In the genomic region with DNA sequence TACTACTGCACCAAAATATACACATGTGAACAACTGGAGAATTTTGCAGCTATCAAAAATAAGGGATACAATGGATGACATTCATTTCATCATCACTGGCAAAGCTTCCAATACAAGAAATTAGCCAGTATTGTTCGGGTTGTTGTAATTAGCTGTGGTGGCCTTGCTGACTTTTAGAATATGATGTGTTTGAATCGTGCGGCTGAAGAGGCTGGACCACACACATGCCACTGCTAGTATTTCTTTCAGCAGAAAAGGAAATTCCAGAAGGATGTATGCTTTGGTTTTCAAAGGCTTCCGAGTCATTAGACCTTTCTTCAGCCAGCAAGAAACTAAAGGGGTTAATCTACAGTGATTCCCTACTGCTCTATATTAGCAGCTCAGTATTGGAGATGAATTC, we compare ENCODE assay signal across 35 cellular contexts. TPM values are rescaled to one million over a fixed set of nuclear protein-coding genes. Genes with fewer than 3 reads are reported as not detected.
"Had no signal": no experiment of that assay in that cellular context is flagged by ENCODE, and none has a peak within 500 bp of the region (broad histone marks: within the 10 kb centered on the region; RNA-seq: fewer than 3 reads in every experiment).

No MANE protein-coding gene starts in this region.

- H3K27ac ChIP-seq: adrenal gland, brain microvascular endothelial cell, epithelial cell of prostate, esophagus squamous epithelium, gastroesophageal sphincter, heart right ventricle, hepatocyte had no signal

- H3K27me3 ChIP-seq: adrenal gland, brain microvascular endothelial cell, esophagus squamous epithelium, gastroesophageal sphincter, heart right ventricle, hepatocyte had no signal

- H3K27me3 Mint-ChIP-seq: activated CD4-positive, alpha-beta memory T cell treated with anti-CD3 and anti-CD28 coated beads, Interleukin-2, amount 10 ng/mL, durations not matched to agents 7 days and 5 days; activated CD4-positive, alpha-beta T cell treated with anti-CD3 and anti-CD28 coated beads, Interleukin-2, amount 10 ng/mL, durations not matched to agents 7 days and 5 days; activated naive CD4-positive, alpha-beta T cell treated with anti-CD3 and anti-CD28 coated beads, Interleukin-2, amount 10 ng/mL, durations not matched to agents 7 days and 5 days; activated naive CD8-positive, alpha-beta T cell treated with anti-CD3 and anti-CD28 coated beads for 36 hours; activated naive CD8-positive, alpha-beta T cell treated with anti-CD3 and anti-CD28 coated beads, Interleukin-2, amount 50 U/mL, for 24 hours; activated T-cell treated with anti-CD3 and anti-CD28 coated beads, Interleukin-2, amount 50 U/mL, for 24 hours; T-helper 17 cell had no signal

- H3K9me3 ChIP-seq: adrenal gland, esophagus squamous epithelium, gastroesophageal sphincter had no signal

- H3K9me3 Mint-ChIP-seq: activated CD4-positive, alpha-beta memory T cell treated with anti-CD3 and anti-CD28 coated beads, Interleukin-2, amount 10 ng/mL, durations not matched to agents 7 days and 5 days; activated CD4-positive, alpha-beta T cell treated with anti-CD3 and anti-CD28 coated beads, Interleukin-2, amount 10 ng/mL, durations not matched to agents 7 days and 5 days; activated naive CD4-positive, alpha-beta T cell treated with anti-CD3 and anti-CD28 coated beads, Interleukin-2, amount 10 ng/mL, durations not matched to agents 7 days and 5 days; activated naive CD8-positive, alpha-beta T cell treated with anti-CD3 and anti-CD28 coated beads for 36 hours; activated naive CD8-positive, alpha-beta T cell treated with anti-CD3 and anti-CD28 coated beads, Interleukin-2, amount 50 U/mL, for 24 hours; activated T-cell treated with anti-CD3 and anti-CD28 coated beads, Interleukin-2, amount 50 U/mL, for 24 hours; activated T-cell treated with anti-CD3 and anti-CD28 coated beads, Interleukin-2, amount 50 U/mL, for 72 hours; T-helper 2 cell treated with Interferon-gamma antibody and Interleukin-4, amounts not matched to agents 5 μg/mL and 100 μg/mL, for 36 hours had no signal

- H2AFZ ChIP-seq: hepatocyte had no signal

- H3K27ac Mint-ChIP-seq: activated CD4-positive, alpha-beta memory T cell treated with anti-CD3 and anti-CD28 coated beads, Interleukin-2, amount 10 ng/mL, durations not matched to agents 7 days and 5 days; activated CD4-positive, alpha-beta T cell treated with anti-CD3 and anti-CD28 coated beads, Interleukin-2, amount 10 ng/mL, durations not matched to agents 7 days and 5 days; activated naive CD4-positive, alpha-beta T cell treated with anti-CD3 and anti-CD28 coated beads, Interleukin-2, amount 10 ng/mL, durations not matched to agents 7 days and 5 days; activated naive CD8-positive, alpha-beta T cell treated with anti-CD3 and anti-CD28 coated beads for 36 hours; T-helper 17 cell; T-helper 2 cell treated with Interferon-gamma antibody and Interleukin-4, amounts not matched to agents 5 μg/mL and 100 μg/mL, for 36 hours had no signal

- DNase-seq: activated CD4-positive, alpha-beta memory T cell treated with anti-CD3 and anti-CD28 coated beads, Interleukin-2, amount 10 ng/mL, durations not matched to agents 7 days and 5 days; activated CD4-positive, alpha-beta T cell treated with anti-CD3 and anti-CD28 coated beads for 4 hours; activated CD4-positive, alpha-beta T cell treated with anti-CD3 and anti-CD28 coated beads, Interleukin-2, amount 10 ng/mL, durations not matched to agents 7 days and 5 days; activated CD4-positive, alpha-beta T cell treated with anti-CD3 and anti-CD28 coated beads, Interleukin-2, amount 50 U/mL, for 4 hours; activated CD4-positive, CD25-positive, alpha-beta regulatory T cell; activated CD4-positive, CD25-positive, alpha-beta regulatory T cell treated with anti-CD3 and anti-CD28 coated beads, Interleukin-2, amount 50 U/mL, for 72 hours; activated CD8-positive, alpha-beta memory T cell treated with anti-CD3 and anti-CD28 coated beads, Interleukin-2, amount 50 U/mL, for 48 hours; activated gamma-delta T cell; activated naive CD4-positive, alpha-beta T cell; activated naive CD4-positive, alpha-beta T cell treated with anti-CD3 and anti-CD28 coated beads, Interleukin-2, amount 10 ng/mL, durations not matched to agents 7 days and 5 days; activated naive CD8-positive, alpha-beta T cell treated with anti-CD3 and anti-CD28 coated beads for 36 hours; activated naive CD8-positive, alpha-beta T cell treated with anti-CD3 and anti-CD28 coated beads, Interleukin-2, amount 50 U/mL, for 24 hours; activated T-cell treated with anti-CD3 and anti-CD28 coated beads for 4 hours; activated T-cell treated with anti-CD3 and anti-CD28 coated beads, Interleukin-2, amount 50 U/mL, for 24 hours; activated T-cell treated with anti-CD3 and anti-CD28 coated beads, Interleukin-2, amount 50 U/mL, for 72 hours; adrenal gland; amygdala; aorta; brain microvascular endothelial cell; cortex of kidney; effector CD8-positive, alpha-beta T cell; esophagus squamous epithelium; heart right ventricle; T-helper 1 cell; T-helper 17 cell; T1000 had no signal

- H3K4me1 ChIP-seq: adrenal gland, esophagus squamous epithelium, gastroesophageal sphincter, heart right ventricle had no signal

- H3K4me2 ChIP-seq: hepatocyte had no signal

- ATAC-seq: activated naive CD8-positive, alpha-beta T cell treated with anti-CD3 and anti-CD28 coated beads, Interleukin-2, amount 50 U/mL, for 24 hours; activated T-cell treated with anti-CD3 and anti-CD28 coated beads, Interleukin-2, amount 50 U/mL, for 72 hours; gastroesophageal sphincter; heart right ventricle; T-helper 17 cell had no signal

- H3K36me3 ChIP-seq: adrenal gland had no signal

- H3K79me2 ChIP-seq: hepatocyte had no signal

- H3K4me3 ChIP-seq: adrenal gland, esophagus squamous epithelium, gastroesophageal sphincter, heart right ventricle, hepatocyte had no signal

- H3K4me1 Mint-ChIP-seq: activated naive CD4-positive, alpha-beta T cell treated with anti-CD3 and anti-CD28 coated beads, Interleukin-2, amount 10 ng/mL, durations not matched to agents 7 days and 5 days; activated naive CD8-positive, alpha-beta T cell treated with anti-CD3 and anti-CD28 coated beads, Interleukin-2, amount 50 U/mL, for 24 hours had no signal

- H3K4me3 Mint-ChIP-seq: activated CD4-positive, alpha-beta memory T cell treated with anti-CD3 and anti-CD28 coated beads, Interleukin-2, amount 10 ng/mL, durations not matched to agents 7 days and 5 days; activated CD4-positive, alpha-beta T cell treated with anti-CD3 and anti-CD28 coated beads, Interleukin-2, amount 10 ng/mL, durations not matched to agents 7 days and 5 days; activated naive CD4-positive, alpha-beta T cell treated with anti-CD3 and anti-CD28 coated beads, Interleukin-2, amount 10 ng/mL, durations not matched to agents 7 days and 5 days; activated naive CD8-positive, alpha-beta T cell treated with anti-CD3 and anti-CD28 coated beads for 36 hours; activated naive CD8-positive, alpha-beta T cell treated with anti-CD3 and anti-CD28 coated beads, Interleukin-2, amount 50 U/mL, for 24 hours; activated T-cell treated with anti-CD3 and anti-CD28 coated beads, Interleukin-2, amount 50 U/mL, for 24 hours; activated T-cell treated with anti-CD3 and anti-CD28 coated beads, Interleukin-2, amount 50 U/mL, for 72 hours; T-helper 17 cell; T-helper 2 cell treated with Interferon-gamma antibody and Interleukin-4, amounts not matched to agents 5 μg/mL and 100 μg/mL, for 36 hours had no signal

- FAIRE-seq: bronchial epithelial cell, colon, endometrium, endothelial cell of umbilical vein had no signal

RNA-seq across cellular contexts. Expression of gene ACBD7, which starts 25.2 kb away (rescaled TPM):
- total RNA-seq: aorta, cardiac septum, gastroesophageal sphincter had no signal
